1 cellular context compared by ENCODE assay signal in genomic region chr14:75175677-75176141, GRCh38.
TF ChIP-seq lines count a peak whose summit lies in the region.

No MANE protein-coding gene starts in this region.

TF ChIP-seq in SK-N-SH, 30 proteins besides CTCF, POLR2A, EP300 and RAD21:
- TF ChIP-seq USF2 (IDR thresholded peaks at IDR 0.05; ENCODE audit: borderline replicate concordance, low read depth, low read length) (no peak), ELF1 (IDR thresholded peaks at IDR 0.05) (no peak), FOXJ3 (CRISPR knock-in tag; IDR thresholded peaks at IDR 0.05) (no peak), FOSL2 (IDR thresholded peaks at IDR 0.05; ENCODE audit: borderline replicate concordance, low read depth) (no peak), JUND (IDR thresholded peaks at IDR 0.05) (no peak), MXI1 (IDR thresholded peaks at IDR 0.05; ENCODE audit: low read depth, low read length) (0 out of 2 replicates have a peak, but pooled peaks have one; percentile 26), GATA2 (CRISPR knock-in tag; IDR thresholded peaks at IDR 0.05) (no peak), REST (IDR thresholded peaks at IDR 0.05; ENCODE audit: low read depth, low read length) (no peak), USF1 (IDR thresholded peaks at IDR 0.05; ENCODE audit: borderline replicate concordance, low read depth) (no peak), NFIC (IDR thresholded peaks at IDR 0.05; ENCODE audit: borderline replicate concordance) (no peak), MEF2A (IDR thresholded peaks at IDR 0.05; ENCODE audit: borderline replicate concordance, low read depth) (no peak), ZBTB33 (IDR thresholded peaks at IDR 0.05; ENCODE audit: borderline replicate concordance, low read depth) (0 out of 2 replicates have a peak, but pooled peaks have one; percentile 10), TEAD4 (IDR thresholded peaks at IDR 0.05; ENCODE audit: borderline replicate concordance, insufficient read depth) (no peak), IRF3 (IDR thresholded peaks at IDR 0.05; ENCODE audit: low read depth, low read length) (no peak)
TF ChIP-seq in SK-N-SH: peak in this region for 2.
